8 cellular contexts compared by ENCODE assay signal in the genomic region with DNA sequence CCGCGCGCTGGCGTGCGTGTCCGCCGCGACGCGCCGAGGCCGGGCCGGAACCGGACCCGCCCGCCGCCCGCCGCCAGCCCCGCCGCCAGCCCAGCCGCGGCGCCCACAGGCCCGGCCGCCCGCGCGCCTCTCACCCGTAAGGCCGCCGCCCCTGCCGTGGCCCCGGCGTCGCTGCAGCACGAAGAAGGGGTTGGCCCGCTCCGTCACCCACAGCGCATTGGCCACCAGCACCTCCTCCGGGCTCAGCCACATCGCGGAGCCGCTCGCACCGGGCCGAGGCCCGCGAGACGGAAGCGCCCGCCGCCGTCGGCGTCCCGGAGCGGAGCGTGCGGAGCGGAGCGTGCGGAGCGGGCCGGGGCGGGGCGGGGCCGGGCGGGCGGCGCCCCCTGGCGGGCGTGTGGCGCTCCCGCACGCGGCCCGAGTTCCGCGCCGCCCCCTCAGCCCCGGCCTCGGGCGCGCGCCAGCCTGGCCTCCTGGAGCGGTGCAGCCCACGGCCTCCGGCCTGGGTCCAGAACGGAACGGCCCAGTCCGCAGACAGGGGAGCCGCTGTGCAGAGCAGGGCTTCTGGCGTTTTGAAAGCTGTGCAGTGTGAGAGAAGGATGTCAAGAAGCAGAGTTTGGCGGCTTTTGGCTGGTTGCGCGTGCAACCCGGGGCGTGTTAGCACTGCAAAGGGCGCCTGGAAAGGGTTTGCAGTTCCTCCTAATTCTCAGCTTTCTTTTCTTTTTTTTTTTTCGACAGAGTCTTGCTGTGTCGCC. TPM values are rescaled to one million over a fixed set of nuclear protein-coding genes. Genes with fewer than 3 reads are reported as not detected.
A peak's percentile ranks its signal among the peaks of the same experiment; 100 is the strongest.
DNase-seq lines count a peak whose midpoint lies in the region; ATAC-seq and TF ChIP-seq lines count a peak whose summit lies in the region.

A gene (minus strand): TSS at position 328 of the 755 bp plus-strand sequence. CDS start 76 bp downstream, at position 252.

- no peaks in the 10 kb centered on the region for H3K9me3 Mint-ChIP-seq in endothelial cell (ENCODE audit: unreplicated experiment)

- H3K4me1 Mint-ChIP-seq in endothelial cell (ENCODE audit: unreplicated experiment): peaks cover 19% of the 10 kb centered on the region

- H3K36me3 Mint-ChIP-seq in endothelial cell (ENCODE audit: low read depth, unreplicated experiment): peaks cover 19% of the 10 kb centered on the region

- DNase-seq in AG20443 (ENCODE audit: low spot score) (peak; percentile 96), NOMO-1 (lab: John Stamatoyannopoulos, UW; ENCODE audit: unreplicated experiment in 2 of 2) (peak; percentile 71 to 86), endothelial cell (ENCODE audit: low spot score) (peak; percentile 66), midbrain (lab: John Stamatoyannopoulos, UW) (peak; percentile 60)
- peak; percentile 65 for DNase-seq in activated CD8-positive, alpha-beta memory T cell treated with anti-CD3 and anti-CD28 coated beads, Interleukin-2, amount 50 U/mL, for 4 hours
- DNase-seq in stimulated activated CD8-positive, alpha-beta memory T cell treated with anti-CD3 and anti-CD28 coated beads, Interleukin-15, amount 100 ng/mL, for 48 hours (ENCODE audit: low read depth in 2 of 2): peak; percentile 48 to 51

- peak; percentile 47 for TF ChIP-seq CTCF in endothelial cell (IDR thresholded peaks at IDR 0.05; ENCODE audit: unreplicated experiment)

- H3K27me3 Mint-ChIP-seq in endothelial cell (ENCODE audit: unreplicated experiment): peaks cover 5% of the 10 kb centered on the region

- ATAC-seq in GM18861 (IDR thresholded peaks at IDR 0.05; ENCODE audit: unreplicated experiment) (peak; percentile 83), HG03103 (IDR thresholded peaks at IDR 0.05; ENCODE audit: low read depth, unreplicated experiment) (peak; percentile 88)

- H3K4me3 Mint-ChIP-seq in endothelial cell (ENCODE audit: unreplicated experiment): peak within 1 kb of the TSS; percentile 91

- no peak within 1 kb of the TSS for H3K27ac Mint-ChIP-seq in endothelial cell (ENCODE audit: unreplicated experiment)

RNA-seq across cellular contexts. Expression of the gene that starts here (rescaled TPM):
- 138 TPM for total RNA-seq in endothelial cell (ENCODE audit: unreplicated experiment)

Comparison
In these comparisons a context has a peak if more than half of its experiments do, and no peak if none do; other contexts are left out.
1. Peak in every context shown above with its lines: DNase-seq and ATAC-seq.